In genomic region chr19:51407631-51408131, GRCh38 we compare ENCODE assay signal across 9 cellular contexts. TPM values are rescaled to one million over a fixed set of nuclear protein-coding genes. Genes with fewer than 3 reads are reported as not detected.
A peak's percentile ranks its signal among the peaks of the same experiment; 100 is the strongest.
DNase-seq lines count a peak whose midpoint lies in the region; ATAC-seq, FAIRE-seq and TF ChIP-seq lines count a peak whose summit lies in the region.
"Had no signal": no experiment of that assay in that cellular context is flagged by ENCODE, and none has a peak within 500 bp of the region (broad histone marks: within the 10 kb centered on the region; RNA-seq: fewer than 3 reads in every experiment).

No MANE protein-coding gene starts in this region.

- H3K27me3 ChIP-seq in RWPE2 (ENCODE audit: insufficient read depth, poor library complexity, severe bottlenecking), result no peaks in the 10 kb centered on the region

- H3K36me3 ChIP-seq in RWPE2 (ENCODE audit: low read depth), result no peaks in the 10 kb centered on the region

- TF ChIP-seq POLR2A in GM12892 (IDR thresholded peaks at IDR 0.05; ENCODE audit: low read depth, low read length), result no peak

- TF ChIP-seq CTCF in 22Rv1 (IDR thresholded peaks at IDR 0.05) (peak; percentile 38), GM12874 (IDR thresholded peaks at IDR 0.05; ENCODE audit: insufficient read depth, low read depth, low read length) (peak; percentile 59), RWPE2 (IDR thresholded peaks at IDR 0.05; ENCODE audit: poor library complexity, severe bottlenecking) (peak; percentile 42), neural crest cell (conservative IDR thresholded peaks at IDR 0.05) (peak; percentile 54)

- no peaks in the 10 kb centered on the region for H3K4me1 Mint-ChIP-seq in neural crest cell

- H3K9me3 Mint-ChIP-seq in neural crest cell, result peaks cover 7% of the 10 kb centered on the region

- H3K27ac Mint-ChIP-seq in neural crest cell (ENCODE audit: unreplicated experiment), result no peak overlapping the region

- ATAC-seq in RWPE2 (ENCODE audit: low read depth) (peak; percentile 42; the same call in 2 of the 3 replicates), GM21619 (IDR thresholded peaks at IDR 0.05; ENCODE audit: unreplicated experiment) (no peak)

- no peaks in the 10 kb centered on the region for H3K4me1 ChIP-seq in RWPE2 (ENCODE audit: insufficient read depth, poor library complexity, severe bottlenecking)

- no peak overlapping the region for H3K4me3 Mint-ChIP-seq in neural crest cell

- H3K4me3 ChIP-seq in RWPE2 (ENCODE audit: severe bottlenecking), result no peak overlapping the region

- FAIRE-seq in GM12892 (lab: Jason Lieb, UNC), result no peak

- peaks cover 10% of the 10 kb centered on the region for H3K36me3 Mint-ChIP-seq in neural crest cell (ENCODE audit: low read depth)

- H3K27ac ChIP-seq in 22Rv1, result no peak overlapping the region
- H3K27ac ChIP-seq in RWPE2 (ENCODE audit: poor library complexity, severe bottlenecking), result no peak overlapping the region

- H3K9me3 ChIP-seq in RWPE2 (ENCODE audit: severe bottlenecking), result no peaks in the 10 kb centered on the region

- no peaks in the 10 kb centered on the region for H3K27me3 Mint-ChIP-seq in neural crest cell (ENCODE audit: low read depth)

- no peak for DNase-seq in RWPE2 (ENCODE audit: low spot score)
- peak; percentile 54 for DNase-seq in dermis blood vessel endothelial cell
- no peak for DNase-seq in neural crest cell (ENCODE audit: low read depth, low spot score)
- DNase-seq in GM12892 (ENCODE audit: insufficient read length), result no peak
- DNase-seq in NCI-H1436 (lab: John Stamatoyannopoulos, UW), result no peak

RNA-seq across cellular contexts. Expression of gene SIGLEC10, which starts 9.8 kb away (rescaled TPM):
- total RNA-seq in dermis blood vessel endothelial cell (not detected in 2 replicates), neural crest cell (not detected in 2 replicates)
- 7.3 TPM for polyA plus RNA-seq in GM12892 (2012; ENCODE audit: missing spikeins)

RNA-seq across cellular contexts. Expression of gene C19orf84, which starts 17.3 kb away (rescaled TPM):
- not detected in 2 replicates for total RNA-seq in dermis blood vessel endothelial cell
- 0.23 and 0.50 TPM in 2 replicates for total RNA-seq in neural crest cell
- not detected for polyA plus RNA-seq in GM12892 (2012; ENCODE audit: missing spikeins)
- total RNA-seq: aorta had no signal
- polyA plus RNA-seq: aorta had no signal

RNA-seq across cellular contexts. Expression of gene LIM2, which starts 19.9 kb away (rescaled TPM):
- total RNA-seq in dermis blood vessel endothelial cell (not detected in 2 replicates), neural crest cell (not detected in 2 replicates)
- not detected for polyA plus RNA-seq in GM12892 (2012; ENCODE audit: missing spikeins)
- total RNA-seq: aorta had no signal
- polyA plus RNA-seq: aorta had no signal

RNA-seq across cellular contexts. Expression of gene NKG7, which starts 35.2 kb away (rescaled TPM):
- total RNA-seq in dermis blood vessel endothelial cell (not detected in 2 replicates), neural crest cell (not detected in 2 replicates)
- polyA plus RNA-seq in GM12892 (2012; ENCODE audit: missing spikeins), result 8.2 TPM

RNA-seq across cellular contexts. Expression of gene CLDND2, which starts 38.9 kb away (rescaled TPM):
- total RNA-seq in dermis blood vessel endothelial cell (not detected in 2 replicates), neural crest cell (0.84 and 1.1 TPM in 2 replicates)
- 0.59 TPM for polyA plus RNA-seq in GM12892 (2012; ENCODE audit: missing spikeins)
